ENCODE assay signal across 6 cellular contexts in the genomic region with DNA sequence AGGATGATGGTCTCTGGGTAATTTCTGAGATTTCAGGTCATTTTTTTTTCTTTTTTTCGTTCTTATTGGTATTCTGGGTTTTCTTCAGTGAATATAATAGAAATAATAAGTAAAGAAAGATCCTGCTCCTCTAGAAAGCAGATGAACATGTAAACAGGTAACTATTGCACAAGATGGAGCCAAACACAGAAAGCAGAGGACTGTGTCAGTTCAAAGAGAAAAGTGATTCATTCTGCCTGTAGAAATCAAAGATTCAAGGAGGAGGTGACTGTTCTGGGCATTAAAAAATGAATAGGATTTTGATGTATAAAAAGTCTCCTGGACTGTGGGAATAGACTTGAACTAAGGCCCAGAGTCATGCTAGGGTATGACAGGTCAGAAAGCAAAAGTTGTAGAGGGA.
"Had no signal": no experiment of that assay in that cellular context is flagged by ENCODE, and none has a peak within 500 bp of the region (broad histone marks: within the 10 kb centered on the region; RNA-seq: fewer than 3 reads in every experiment).

No MANE protein-coding gene starts in this region.

- DNase-seq: IMR-90, KBM-7, KG1 had no signal

- H3K4me3 ChIP-seq: K562 had no signal

- FAIRE-seq: HepG2, HTR-8/SVneo, K562 had no signal

- ATAC-seq: HepG2, K562 had no signal
